ENCODE assay signal across 26 cellular contexts in the genomic region with DNA sequence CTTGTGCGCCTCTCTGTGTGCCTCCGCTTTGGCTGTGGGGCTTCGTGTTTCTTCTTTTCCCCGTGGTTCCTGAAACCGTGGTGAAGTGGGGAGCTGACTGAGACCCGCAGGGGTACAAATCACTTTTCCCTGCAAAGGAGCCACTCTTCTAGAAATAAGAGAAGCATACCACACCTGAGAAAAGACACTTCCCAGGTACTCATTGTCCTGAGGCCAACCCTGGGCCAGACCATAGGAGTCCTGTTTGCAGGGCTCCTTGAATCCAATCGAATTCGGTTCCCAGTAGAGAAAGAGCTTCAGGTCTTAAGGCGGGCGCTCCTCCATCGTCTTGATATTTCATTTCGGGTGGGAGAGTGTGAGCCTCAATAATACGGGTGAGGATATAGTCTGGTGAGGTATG.
"Had no signal": no experiment of that assay in that cellular context is flagged by ENCODE, and none has a peak within 500 bp of the region (broad histone marks: within the 10 kb centered on the region; RNA-seq: fewer than 3 reads in every experiment).

No MANE protein-coding gene starts in this region.

- H3K27ac ChIP-seq: heart left ventricle, left lung, lower lobe of right lung, neural progenitor cell, upper lobe of right lung, WERI-Rb-1 had no signal

- H3K9ac ChIP-seq: neural progenitor cell had no signal

- H3K4me3 Mint-ChIP-seq: activated naive CD4-positive, alpha-beta T cell treated with anti-CD3 and anti-CD28 coated beads, Interleukin-2, amount 50 U/mL, for 24 hours; activated naive CD8-positive, alpha-beta T cell treated with anti-CD3 and anti-CD28 coated beads, Interleukin-2, amount 50 U/mL, for 24 hours; natural killer cell; neural progenitor cell; stimulated activated effector memory CD8-positive, alpha-beta T cell treated with anti-CD3 and anti-CD28 coated beads, Interleukin-12 subunit alpha, Interleukin-12 subunit beta, amount 100 ng/mL, for 72 hours; stimulated activated naive CD8-positive, alpha-beta T cell treated with anti-CD3 and anti-CD28 coated beads, Interleukin-15, Interleukin-2, amounts not matched to agents 100 ng/mL and 50 ng/mL, for 24 hours; T-helper 17 cell had no signal

- H3K4me1 ChIP-seq: heart left ventricle, left lung, lower lobe of right lung, neural progenitor cell, upper lobe of right lung had no signal

- H3K36me3 ChIP-seq: heart left ventricle, left lung, lower lobe of right lung, neural progenitor cell, upper lobe of right lung, WERI-Rb-1 had no signal

- H3K36me3 Mint-ChIP-seq: natural killer cell; neural progenitor cell; stimulated activated effector memory CD8-positive, alpha-beta T cell treated with anti-CD3 and anti-CD28 coated beads, Interleukin-12 subunit alpha, Interleukin-12 subunit beta, amount 100 ng/mL, for 72 hours had no signal

- H3K27me3 ChIP-seq: neural progenitor cell, upper lobe of right lung had no signal

- H3K27ac Mint-ChIP-seq: activated naive CD4-positive, alpha-beta T cell treated with anti-CD3 and anti-CD28 coated beads, Interleukin-2, amount 50 U/mL, for 24 hours; activated naive CD8-positive, alpha-beta T cell treated with anti-CD3 and anti-CD28 coated beads, Interleukin-2, amount 50 U/mL, for 24 hours; natural killer cell; neural progenitor cell; progenitor cell of endocrine pancreas; stimulated activated effector memory CD8-positive, alpha-beta T cell treated with anti-CD3 and anti-CD28 coated beads, Interleukin-12 subunit alpha, Interleukin-12 subunit beta, amount 100 ng/mL, for 72 hours; stimulated activated naive CD8-positive, alpha-beta T cell treated with anti-CD3 and anti-CD28 coated beads, Interleukin-15, Interleukin-2, amounts not matched to agents 100 ng/mL and 50 ng/mL, for 24 hours; T-helper 17 cell had no signal

- DNase-seq: activated CD4-positive, alpha-beta T cell treated with anti-CD3 and anti-CD28 coated beads, Interleukin-2, amount 50 U/mL, for 1 hour; activated CD4-positive, CD25-positive, alpha-beta regulatory T cell treated with anti-CD3 and anti-CD28 coated beads, Interleukin-2, amount 50 U/mL, for 72 hours; activated CD8-positive, alpha-beta memory T cell treated with anti-CD3 and anti-CD28 coated beads, Interleukin-2, amount 50 U/mL, for 4 hours; activated naive CD8-positive, alpha-beta T cell treated with anti-CD3 and anti-CD28 coated beads, Interleukin-2, amount 50 U/mL, for 24 hours; activated T-cell treated with anti-CD3 and anti-CD28 coated beads, Interleukin-2, amount 50 U/mL, for 1 hour; amygdala; caudate nucleus; foreskin fibroblast; heart left ventricle; hypothalamus; left lung; lower lobe of right lung; mesenchymal stem cell; natural killer cell; small intestine; substantia nigra; T-helper 17 cell; T1000; WERI-Rb-1 had no signal

- ATAC-seq: activated naive CD8-positive, alpha-beta T cell treated with anti-CD3 and anti-CD28 coated beads, Interleukin-2, amount 50 U/mL, for 24 hours; heart left ventricle; left lung; lower lobe of right lung; natural killer cell; sciatic nerve; stimulated activated effector memory CD8-positive, alpha-beta T cell treated with anti-CD3 and anti-CD28 coated beads, Interleukin-12 subunit alpha, Interleukin-12 subunit beta, amount 100 ng/mL, for 72 hours; T-helper 17 cell; upper lobe of right lung had no signal

- H3K4me3 ChIP-seq: heart left ventricle, left lung, lower lobe of right lung, neural progenitor cell, upper lobe of right lung had no signal

- H3K27me3 Mint-ChIP-seq: progenitor cell of endocrine pancreas had no signal

- H3K9me3 ChIP-seq: heart left ventricle, lower lobe of right lung, upper lobe of right lung had no signal

- H3K4me1 Mint-ChIP-seq: activated naive CD4-positive, alpha-beta T cell treated with anti-CD3 and anti-CD28 coated beads, Interleukin-2, amount 50 U/mL, for 24 hours; activated naive CD8-positive, alpha-beta T cell treated with anti-CD3 and anti-CD28 coated beads, Interleukin-2, amount 50 U/mL, for 24 hours; natural killer cell; neural progenitor cell; stimulated activated effector memory CD8-positive, alpha-beta T cell treated with anti-CD3 and anti-CD28 coated beads, Interleukin-12 subunit alpha, Interleukin-12 subunit beta, amount 100 ng/mL, for 72 hours; T-helper 17 cell had no signal

- H3K9me3 Mint-ChIP-seq: activated naive CD8-positive, alpha-beta T cell treated with anti-CD3 and anti-CD28 coated beads, Interleukin-2, amount 50 U/mL, for 24 hours; stimulated activated effector memory CD8-positive, alpha-beta T cell treated with anti-CD3 and anti-CD28 coated beads, Interleukin-12 subunit alpha, Interleukin-12 subunit beta, amount 100 ng/mL, for 72 hours had no signal

- H3K4me2 ChIP-seq: neural progenitor cell had no signal
